In genomic region chr16:11045441-11045840, GRCh38 we compare ENCODE assay signal across 21 cellular contexts.
"Had no signal": no experiment of that assay in that cellular context is flagged by ENCODE, and none has a peak within 500 bp of the region (broad histone marks: within the 10 kb centered on the region; RNA-seq: fewer than 3 reads in every experiment).

No MANE protein-coding gene starts in this region.

- H3K27me3 Mint-ChIP-seq: activated CD4-positive, alpha-beta memory T cell treated with anti-CD3 and anti-CD28 coated beads for 36 hours; activated naive CD8-positive, alpha-beta T cell; stimulated activated naive CD8-positive, alpha-beta T cell treated with anti-CD3 and anti-CD28 coated beads, Interleukin-15, amount 100 ng/mL, for 72 hours had no signal

- H3K27me3 ChIP-seq: adrenal gland, ascending aorta, brain microvascular endothelial cell, foreskin keratinocyte, tibial artery had no signal

- H3K27ac ChIP-seq: adrenal gland, ascending aorta, brain microvascular endothelial cell, foreskin keratinocyte, parathyroid adenoma, tibial artery had no signal

- H3K4me3 ChIP-seq: adrenal gland, ascending aorta, tibial artery had no signal

- H3K79me2 ChIP-seq: parathyroid adenoma had no signal

- H3K9me3 ChIP-seq: adrenal gland, ascending aorta, tibial artery had no signal

- ATAC-seq: activated T-cell treated with anti-CD3 and anti-CD28 coated beads, Interleukin-2, amount 50 U/mL, for 4 hours; foreskin keratinocyte; stimulated activated naive CD8-positive, alpha-beta T cell treated with anti-CD3 and anti-CD28 coated beads, Interleukin-15, amount 100 ng/mL, for 72 hours had no signal

- H3K9me3 Mint-ChIP-seq: activated CD4-positive, alpha-beta memory T cell treated with anti-CD3 and anti-CD28 coated beads for 36 hours; activated T-cell treated with anti-CD3 and anti-CD28 coated beads, Interleukin-2, amount 50 U/mL, for 4 hours; nephron progenitor cell; stimulated activated naive CD8-positive, alpha-beta T cell treated with anti-CD3 and anti-CD28 coated beads, Interleukin-15, amount 100 ng/mL, for 72 hours; T-helper 1 cell treated with Interleukin-12 subunit alpha and Interleukin-12 subunit beta and Interleukin-4 antibody, amounts not matched to agents 30 μg/mL and 1 μg/mL, for 36 hours had no signal

- DNase-seq: activated CD4-positive, alpha-beta memory T cell treated with anti-CD3 and anti-CD28 coated beads for 36 hours; activated CD4-positive, alpha-beta T cell treated with anti-CD3 and anti-CD28 coated beads for 4 hours; activated CD4-positive, CD25-positive, alpha-beta regulatory T cell; activated naive CD4-positive, alpha-beta T cell; activated T-cell treated with anti-CD3 and anti-CD28 coated beads, Interleukin-2, amount 50 U/mL, for 4 hours; adrenal gland; brain microvascular endothelial cell; caudate nucleus; dermis blood vessel endothelial cell; effector CD8-positive, alpha-beta T cell; foreskin keratinocyte; nephron progenitor cell; right cardiac atrium; stimulated activated CD4-positive, alpha-beta T cell treated with anti-CD3 and anti-CD28 coated beads, Interleukin-12 subunit alpha, Interleukin-12 subunit beta, amount 100 ng/mL, for 4 hours; stimulated activated CD4-positive, alpha-beta T cell treated with anti-CD3 and anti-CD28 coated beads, Interleukin-4, amount 100 ng/mL, for 4 hours; stimulated activated naive CD8-positive, alpha-beta T cell treated with anti-CD3 and anti-CD28 coated beads, Interleukin-15, amount 100 ng/mL, for 72 hours; tibial artery had no signal

- H3K4me1 ChIP-seq: adrenal gland, ascending aorta, parathyroid adenoma, tibial artery had no signal

- H2AFZ ChIP-seq: parathyroid adenoma had no signal

- H3K4me3 Mint-ChIP-seq: activated CD4-positive, alpha-beta memory T cell treated with anti-CD3 and anti-CD28 coated beads for 36 hours; activated naive CD8-positive, alpha-beta T cell; activated T-cell treated with anti-CD3 and anti-CD28 coated beads, Interleukin-2, amount 50 U/mL, for 4 hours; nephron progenitor cell; stimulated activated naive CD8-positive, alpha-beta T cell treated with anti-CD3 and anti-CD28 coated beads, Interleukin-15, amount 100 ng/mL, for 72 hours; T-helper 1 cell treated with Interleukin-12 subunit alpha and Interleukin-12 subunit beta and Interleukin-4 antibody, amounts not matched to agents 30 μg/mL and 1 μg/mL, for 36 hours had no signal

- H3K27ac Mint-ChIP-seq: activated CD4-positive, alpha-beta memory T cell treated with anti-CD3 and anti-CD28 coated beads for 36 hours; activated naive CD8-positive, alpha-beta T cell; nephron progenitor cell; stimulated activated naive CD8-positive, alpha-beta T cell treated with anti-CD3 and anti-CD28 coated beads, Interleukin-15, amount 100 ng/mL, for 72 hours; T-helper 1 cell treated with Interleukin-12 subunit alpha and Interleukin-12 subunit beta and Interleukin-4 antibody, amounts not matched to agents 30 μg/mL and 1 μg/mL, for 36 hours had no signal
